In the genomic region with DNA sequence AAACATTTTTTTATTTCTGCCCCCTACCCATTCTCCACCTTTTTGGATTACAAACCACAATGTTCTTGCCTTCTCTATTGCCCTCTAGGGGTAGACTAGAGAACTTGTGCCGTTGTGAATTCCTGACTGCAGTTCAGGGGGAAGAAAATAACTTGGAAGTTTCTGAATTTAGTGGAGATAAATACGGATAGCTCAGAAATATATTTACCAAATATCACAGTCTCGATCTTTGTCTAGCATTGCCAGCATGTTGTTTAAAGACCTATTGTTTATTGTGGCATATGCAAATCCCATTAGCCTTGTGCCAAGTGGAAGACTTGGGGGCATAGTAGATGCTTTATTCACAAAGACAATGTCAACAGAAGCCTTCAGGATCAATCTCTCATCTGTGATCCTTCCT, we compare ENCODE assay signal across 8 cellular contexts.
A peak's percentile ranks its signal among the peaks of the same experiment; 100 is the strongest.
DNase-seq lines count a peak whose midpoint lies in the region; ATAC-seq, FAIRE-seq and TF ChIP-seq lines count a peak whose summit lies in the region.

No MANE protein-coding gene starts in this region.

- peaks cover 4 to 16% of the 10 kb centered on the region in 2 experiments for H3K27me3 ChIP-seq in endothelial cell of umbilical vein (ENCODE audit: control insufficient read depth in 2 of 2, insufficient read depth in 2 of 2, low read length in 2 of 2)
- H3K27me3 ChIP-seq in CD8-positive, alpha-beta T cell (ENCODE audit: insufficient read depth, low read length), result no peaks in the 10 kb centered on the region

- no peak overlapping the region for H3K4me3 Mint-ChIP-seq in CD8-positive, alpha-beta T cell

- POLR2A ChIA-PET in endothelial cell of umbilical vein (lab: Charles Lee), result no interaction called here
- POLR2A ChIA-PET in CD8-positive, alpha-beta T cell (lab: Charles Lee), result no interaction called here

- H3K36me3 ChIP-seq in endothelial cell of umbilical vein (ENCODE audit: control insufficient read depth in 2 of 2, extremely low read depth in 1 of 2, insufficient read depth in 2 of 2, low read length in 2 of 2), result no peaks in the 10 kb centered on the region
- H3K36me3 ChIP-seq in CD8-positive, alpha-beta T cell (ENCODE audit: insufficient read depth, low read length), result no peaks in the 10 kb centered on the region

- ATAC-seq in GM21717 (IDR thresholded peaks at IDR 0.05; ENCODE audit: unreplicated experiment), result peak; percentile 56
- ATAC-seq in CD8-positive, alpha-beta T cell, result no peak

- no peaks in the 10 kb centered on the region for H3K79me2 ChIP-seq in endothelial cell of umbilical vein (ENCODE audit: control insufficient read depth, insufficient read depth, low read length)

- BruUV-seq in endothelial cell of umbilical vein (replicated peaks; lab: Mats Ljungman, UMichigan), result no TSS peak

- DNase-seq in EH (ENCODE audit: low read depth) (peak; percentile 32), NCI-H526 treated with DMSO at 0.1 percent for 48 hours (lab: John Stamatoyannopoulos, UW) (peak; percentile 47), endothelial cell of umbilical vein (ENCODE audit: low read depth, low spot score) (peak; percentile 34), putamen (ENCODE audit: low spot score) (peak; percentile 90), mucosa of gallbladder (ENCODE audit: low spot score) (no peak), T-helper 9 cell (no peak)
- no peak for DNase-seq in CD8-positive, alpha-beta T cell

- H3K27me3 Mint-ChIP-seq in CD8-positive, alpha-beta T cell (ENCODE audit: low read depth), result peaks cover 6% of the 10 kb centered on the region

- CTCF ChIA-PET in endothelial cell of umbilical vein (lab: Charles Lee), result interaction anchor here (0.7 to 3.0 kb wide), 9 partner anchors 9 to 369 kb away, joined by 3 to 21 read pairs (median 4); no protein-coding TSS in a partner anchor
- CTCF ChIA-PET in CD8-positive, alpha-beta T cell (lab: Charles Lee), result no interaction called here

- intact Hi-C loops in endothelial cell of umbilical vein (cut with micrococcal nuclease), result loop anchor here (1.0 to 5.0 kb wide), 4 partner anchors 40 to 368 kb away; no protein-coding TSS in a partner anchor
- intact Hi-C loops in CD8-positive, alpha-beta T cell (cut with DNase I, micrococcal nuclease), result no loop called here

- no peak overlapping the region for H3K9ac ChIP-seq in endothelial cell of umbilical vein (replicated peaks; ENCODE audit: extremely low read depth, insufficient read depth, low read length)

- peak; percentile 64 to 69 for TF ChIP-seq CTCF in endothelial cell of umbilical vein (IDR thresholded peaks at IDR 0.05; ENCODE audit: extremely low read depth in 1 of 2, insufficient read depth in 1 of 2, low read depth in 1 of 2, low read length in 2 of 2)
- no peak for TF ChIP-seq CTCF in CD8-positive, alpha-beta T cell (IDR thresholded peaks at IDR 0.05)

- no peaks in the 10 kb centered on the region for H3K9me1 ChIP-seq in endothelial cell of umbilical vein (replicated peaks; ENCODE audit: control insufficient read depth, extremely low read depth, insufficient read depth, low read length)

- H3K4me3 ChIP-seq in endothelial cell of umbilical vein (replicated peaks in 1 of 3; ENCODE audit: insufficient read depth in 1 of 3, low read depth in 1 of 3, low read length in 3 of 3), result no peak overlapping the region
- no peak overlapping the region for H3K4me3 ChIP-seq in CD8-positive, alpha-beta T cell (ENCODE audit: low read depth, low read length)

- H3K9me3 Mint-ChIP-seq in CD8-positive, alpha-beta T cell, result no peaks in the 10 kb centered on the region

- H3K27ac ChIP-seq in endothelial cell of umbilical vein (ENCODE audit: insufficient read depth, low read depth, low read length), result no peak overlapping the region
- H3K27ac ChIP-seq in CD8-positive, alpha-beta T cell (ENCODE audit: low read depth, low read length), result no peak overlapping the region

- H4K20me1 ChIP-seq in endothelial cell of umbilical vein (replicated peaks; ENCODE audit: control insufficient read depth, extremely low read depth, insufficient read depth, low read length), result no peaks in the 10 kb centered on the region

- no peaks in the 10 kb centered on the region for H3K9me3 ChIP-seq in endothelial cell of umbilical vein (replicated peaks; ENCODE audit: control insufficient read depth, insufficient read depth, low read length)
- no peaks in the 10 kb centered on the region for H3K9me3 ChIP-seq in CD8-positive, alpha-beta T cell (ENCODE audit: low read length)

- no peaks in the 10 kb centered on the region for H3K4me1 Mint-ChIP-seq in CD8-positive, alpha-beta T cell (ENCODE audit: low read depth)

- no peak overlapping the region for H3K4me2 ChIP-seq in endothelial cell of umbilical vein (ENCODE audit: insufficient read depth, low read length)

- no peaks in the 10 kb centered on the region for H3K4me1 ChIP-seq in endothelial cell of umbilical vein (ENCODE audit: control insufficient read depth, extremely low read depth, insufficient read depth, low read length)
- H3K4me1 ChIP-seq in CD8-positive, alpha-beta T cell (ENCODE audit: insufficient read depth, low read length), result no peaks in the 10 kb centered on the region

- no peak overlapping the region for H2AFZ ChIP-seq in endothelial cell of umbilical vein (ENCODE audit: low read depth, low read length)

- H3K36me3 Mint-ChIP-seq in CD8-positive, alpha-beta T cell, result no peaks in the 10 kb centered on the region

- no peak for TF ChIP-seq POLR2A in endothelial cell of umbilical vein (IDR thresholded peaks at IDR 0.05; ENCODE audit: low read depth, low read length)

- H3K27ac Mint-ChIP-seq in CD8-positive, alpha-beta T cell, result no peak overlapping the region

- FAIRE-seq in endothelial cell of umbilical vein (lab: Jason Lieb, UNC), result peak; percentile 78

- dilution Hi-C loops in endothelial cell of umbilical vein (cut with MboI; ENCODE audit: extremely low pct_ligation_motif_present, low sequenced_read_pairs), result no loop called here

TF ChIP-seq in endothelial cell of umbilical vein, 7 proteins besides CTCF, POLR2A, EP300 and RAD21:
- TF ChIP-seq FOS (IDR thresholded peaks at IDR 0.05; ENCODE audit: borderline replicate concordance, insufficient read depth, low read length), result no peak
- TF ChIP-seq JUN (IDR thresholded peaks at IDR 0.05; ENCODE audit: borderline replicate concordance, insufficient read depth, insufficient read length, low read depth), result no peak
- TF ChIP-seq, protein P1, sequence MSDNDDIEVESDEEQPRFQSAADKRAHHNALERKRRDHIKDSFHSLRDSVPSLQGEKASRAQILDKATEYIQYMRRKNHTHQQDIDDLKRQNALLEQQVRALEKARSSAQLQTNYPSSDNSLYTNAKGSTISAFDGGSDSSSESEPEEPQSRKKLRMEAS (IDR thresholded peaks at IDR 0.05; ENCODE audit: insufficient read depth, insufficient read length), result no peak
- no peak for TF ChIP-seq POLR2AphosphoS5 (IDR thresholded peaks at IDR 0.05; ENCODE audit: insufficient read depth, low read depth, low read length)
- no peak for TF ChIP-seq GATA2 (IDR thresholded peaks at IDR 0.05; ENCODE audit: insufficient read depth, insufficient read length, low read depth, low read length)
- TF ChIP-seq MYC (IDR thresholded peaks at IDR 0.05; ENCODE audit: low read depth, low read length), result no peak
- TF ChIP-seq EZH2 (IDR thresholded peaks at IDR 0.05; ENCODE audit: borderline replicate concordance, low read depth, low read length, severe bottlenecking), result no peak

Comparison
In these comparisons a context has a peak if more than half of its experiments do, and no peak if none do; other contexts are left out.
1. DNase-seq: peak in EH (single experiment), NCI-H526 treated with DMSO at 0.1 percent for 48 hours (single experiment), endothelial cell of umbilical vein (single experiment) and putamen (single experiment); none in mucosa of gallbladder (single experiment), T-helper 9 cell (single experiment) and CD8-positive, alpha-beta T cell (0 of 7).